ENCODE assay signal across 11 cellular contexts in genomic region chr17:76869209-76869877, GRCh38. TPM values are rescaled to one million over a fixed set of nuclear protein-coding genes. Genes with fewer than 3 reads are reported as not detected.
DNase-seq lines count a peak whose midpoint lies in the region; ATAC-seq and TF ChIP-seq lines count a peak whose summit lies in the region.
"Had no signal": no experiment of that assay in that cellular context is flagged by ENCODE, and none has a peak within 500 bp of the region (broad histone marks: within the 10 kb centered on the region; RNA-seq: fewer than 3 reads in every experiment).

No MANE protein-coding gene starts in this region.

- no peak overlapping the region for H3K27ac Mint-ChIP-seq in activated CD4-positive, alpha-beta memory T cell treated with anti-CD3 and anti-CD28 coated beads for 36 hours
- no peak overlapping the region for H3K27ac Mint-ChIP-seq in activated CD4-positive, alpha-beta memory T cell treated with anti-CD3 and anti-CD28 coated beads, Interleukin-2, amount 10 ng/mL, durations not matched to agents 7 days and 5 days
- no peak overlapping the region for H3K27ac Mint-ChIP-seq in T-cell

- no peaks in the 10 kb centered on the region for H3K9me2 ChIP-seq in hepatocyte (replicated peaks; ENCODE audit: insufficient read depth)

- H3K36me3 ChIP-seq in hepatocyte (replicated peaks; ENCODE audit: insufficient read depth, low read depth) (no peaks in the 10 kb centered on the region), stomach (no peaks in the 10 kb centered on the region)

- H3K9me3 ChIP-seq in hepatocyte (ENCODE audit: low read depth), result no peaks in the 10 kb centered on the region
- no peaks in the 10 kb centered on the region for H3K9me3 ChIP-seq in stomach
- H3K9me3 ChIP-seq: testis had no signal

- H3K4me1 Mint-ChIP-seq in activated CD4-positive, alpha-beta memory T cell treated with anti-CD3 and anti-CD28 coated beads for 36 hours (ENCODE audit: low read depth), result peaks cover 9% of the 10 kb centered on the region
- H3K4me1 Mint-ChIP-seq in activated CD4-positive, alpha-beta memory T cell treated with anti-CD3 and anti-CD28 coated beads, Interleukin-2, amount 10 ng/mL, durations not matched to agents 7 days and 5 days, result peaks cover 13% of the 10 kb centered on the region
- H3K4me1 Mint-ChIP-seq in T-cell, result peaks cover 6 to 16% (median 11%) of the 10 kb centered on the region in 3 donors

- no peak for TF ChIP-seq POLR2A in stomach (IDR thresholded peaks at IDR 0.05)

- WGBS in hepatocyte (ENCODE audit: low lambda C conversion rate, missing lambda C conversion rate), result 4% methylated on average over 14 of the region's 54 CpGs
- 2 to 10% (median 4%) methylated on average over 21 to 54 of the region's 54 CpGs for WGBS in stomach, 5 donors

- no peak overlapping the region for H2AFZ ChIP-seq in hepatocyte

- no peak for DNase-seq in activated CD4-positive, alpha-beta memory T cell treated with anti-CD3 and anti-CD28 coated beads for 36 hours
- no peak for DNase-seq in activated CD4-positive, alpha-beta memory T cell treated with anti-CD3 and anti-CD28 coated beads, Interleukin-2, amount 10 ng/mL, durations not matched to agents 7 days and 5 days
- DNase-seq in T-cell (peak in 4 of 34 experiments; percentile 8 to 16 (median 10)), hepatocyte (ENCODE audit: low spot score) (no peak), stomach (no peak), NCI-H187 (lab: John Stamatoyannopoulos, UW) (no peak)
- DNase-seq: NCI-H1092, small intestine, testis had no signal

- CTCF ChIA-PET in activated CD4-positive, alpha-beta memory T cell treated with anti-CD3 and anti-CD28 coated beads for 36 hours (lab: Charles Lee), result interaction anchor here (0.6 to 3.5 kb wide), 6 partner anchors 16 to 197 kb away, joined by 3 to 87 read pairs (median 10); no protein-coding TSS in a partner anchor
- CTCF ChIA-PET in activated CD4-positive, alpha-beta memory T cell treated with anti-CD3 and anti-CD28 coated beads, Interleukin-2, amount 10 ng/mL, durations not matched to agents 7 days and 5 days (lab: Charles Lee), result interaction anchor here (0.6 to 2.4 kb wide), 2 partner anchors 188 to 232 kb away, joined by 3 to 47 read pairs; no protein-coding TSS in a partner anchor
- CTCF ChIA-PET in T-cell (lab: Charles Lee), result no interaction called here

- H3K27me3 ChIP-seq in hepatocyte (peaks cover 35% of the 10 kb centered on the region), stomach (peaks cover 15 to 90% (median 53%) of the 10 kb centered on the region in 3 donors)

- H3K4me3 ChIP-seq in hepatocyte (no peak overlapping the region), stomach (peak overlapping the region in 3 of 4 donors; percentile 34 to 49 (median 43))

- TF ChIP-seq CTCF in hepatocyte (IDR thresholded peaks at IDR 0.05; ENCODE audit: poor library complexity) (no peak), stomach (IDR thresholded peaks at IDR 0.05) (no peak)

- H3K27ac ChIP-seq in hepatocyte (no peak overlapping the region), stomach (no peak overlapping the region)
- H3K27ac ChIP-seq: testis had no signal

- no peak for TF ChIP-seq EP300 in stomach (IDR thresholded peaks at IDR 0.05)

- POLR2A ChIA-PET in activated CD4-positive, alpha-beta memory T cell treated with anti-CD3 and anti-CD28 coated beads for 36 hours (lab: Charles Lee), result no interaction called here
- POLR2A ChIA-PET in activated CD4-positive, alpha-beta memory T cell treated with anti-CD3 and anti-CD28 coated beads, Interleukin-2, amount 10 ng/mL, durations not matched to agents 7 days and 5 days (lab: Charles Lee), result no interaction called here
- POLR2A ChIA-PET in T-cell (lab: Charles Lee), result interaction anchor here in 1 of 2 donors (0.5 kb wide), 1 partner anchor 407 kb away, joined by 13 read pairs; no protein-coding TSS in a partner anchor

- H3K4me3 Mint-ChIP-seq in activated CD4-positive, alpha-beta memory T cell treated with anti-CD3 and anti-CD28 coated beads for 36 hours, result peak overlapping the region; percentile 29
- H3K4me3 Mint-ChIP-seq in activated CD4-positive, alpha-beta memory T cell treated with anti-CD3 and anti-CD28 coated beads, Interleukin-2, amount 10 ng/mL, durations not matched to agents 7 days and 5 days, result no peak overlapping the region
- peak overlapping the region; percentile 22 to 52 (median 50) for H3K4me3 Mint-ChIP-seq in T-cell

- no peaks in the 10 kb centered on the region for H3K9me3 Mint-ChIP-seq in activated CD4-positive, alpha-beta memory T cell treated with anti-CD3 and anti-CD28 coated beads for 36 hours
- peaks cover 5% of the 10 kb centered on the region for H3K9me3 Mint-ChIP-seq in activated CD4-positive, alpha-beta memory T cell treated with anti-CD3 and anti-CD28 coated beads, Interleukin-2, amount 10 ng/mL, durations not matched to agents 7 days and 5 days
- no peaks in the 10 kb centered on the region for H3K9me3 Mint-ChIP-seq in T-cell

- H3K36me3 Mint-ChIP-seq in activated CD4-positive, alpha-beta memory T cell treated with anti-CD3 and anti-CD28 coated beads for 36 hours, result no peaks in the 10 kb centered on the region
- no peaks in the 10 kb centered on the region for H3K36me3 Mint-ChIP-seq in activated CD4-positive, alpha-beta memory T cell treated with anti-CD3 and anti-CD28 coated beads, Interleukin-2, amount 10 ng/mL, durations not matched to agents 7 days and 5 days (ENCODE audit: low read depth)
- no peaks in the 10 kb centered on the region for H3K36me3 Mint-ChIP-seq in T-cell

- H4K20me1 ChIP-seq in hepatocyte (ENCODE audit: insufficient read depth, poor library complexity, severe bottlenecking), result no peaks in the 10 kb centered on the region

- ATAC-seq in T-cell (replicated peaks in 1 of 4) (no peak), HG02623 (IDR thresholded peaks at IDR 0.05; ENCODE audit: unreplicated experiment) (no peak), HG03135 (IDR thresholded peaks at IDR 0.05; ENCODE audit: unreplicated experiment) (no peak)

- peak overlapping the region; percentile 80 for H3K4me2 ChIP-seq in hepatocyte

- intact Hi-C loops in activated CD4-positive, alpha-beta memory T cell treated with anti-CD3 and anti-CD28 coated beads for 36 hours (cut with micrococcal nuclease), result loop anchor here (5.0 kb wide), 1 partner anchor 378 kb away; no protein-coding TSS in a partner anchor
- intact Hi-C loops in stomach (cut with DNase I; ENCODE audit: low total_unique reads), result loop anchor here (5.0 kb wide), 1 partner anchor 188 kb away; no protein-coding TSS in a partner anchor

- H3K79me2 ChIP-seq in hepatocyte, result no peaks in the 10 kb centered on the region

- peaks cover 18% of the 10 kb centered on the region for H3K27me3 Mint-ChIP-seq in activated CD4-positive, alpha-beta memory T cell treated with anti-CD3 and anti-CD28 coated beads for 36 hours
- peaks cover 33% of the 10 kb centered on the region for H3K27me3 Mint-ChIP-seq in activated CD4-positive, alpha-beta memory T cell treated with anti-CD3 and anti-CD28 coated beads, Interleukin-2, amount 10 ng/mL, durations not matched to agents 7 days and 5 days
- H3K27me3 Mint-ChIP-seq in T-cell, result peaks cover 21 to 31% of the 10 kb centered on the region in 2 donors

- peaks cover 5% of the 10 kb centered on the region for H3K4me1 ChIP-seq in hepatocyte (ENCODE audit: insufficient read depth)
- peaks cover 20 to 24% (median 23%) of the 10 kb centered on the region in 4 donors for H3K4me1 ChIP-seq in stomach
- H3K4me1 ChIP-seq: testis had no signal

RNA-seq across cellular contexts. Expression of gene MGAT5B, which starts 1.1 kb away (rescaled TPM):
- under 1 TPM in 1 of 2 experiments, not detected in 1; 0.38 TPM for total RNA-seq in activated CD4-positive, alpha-beta memory T cell treated with anti-CD3 and anti-CD28 coated beads for 36 hours
- total RNA-seq in activated CD4-positive, alpha-beta memory T cell treated with anti-CD3 and anti-CD28 coated beads, Interleukin-2, amount 10 ng/mL, durations not matched to agents 7 days and 5 days, result under 1 TPM; 0.08 to 0.13 TPM
- total RNA-seq in T-cell, result 1 to 10 TPM in 2 of 5 donors, under 1 TPM in 3; 0.15 to 2.4 (median 0.79) TPM
- 0.60 and 1.1 TPM in 2 replicates for total RNA-seq in hepatocyte
- 0.89 TPM in 1 of 2 replicates, not detected in the other for polyA plus RNA-seq in hepatocyte
- total RNA-seq in stomach, result 1 to 10 TPM in 1 of 5 donors, not detected in 4; 1.7 TPM
- polyA plus RNA-seq in stomach, result under 1 TPM; 0.10 to 0.46 (median 0.19) TPM

Comparison
In these comparisons a context has a peak if more than half of its experiments do, and no peak if none do; other contexts are left out.
1. CTCF ChIA-PET loops: an anchor here in activated CD4-positive, alpha-beta memory T cell treated with anti-CD3 and anti-CD28 coated beads for 36 hours (0.6 to 3.5 kb wide) and activated CD4-positive, alpha-beta memory T cell treated with anti-CD3 and anti-CD28 coated beads, Interleukin-2, amount 10 ng/mL, durations not matched to agents 7 days and 5 days (0.6 to 2.4 kb wide); none called in T-cell.